Comparison of ENCODE assay signal across 8 cellular contexts in the genomic region with DNA sequence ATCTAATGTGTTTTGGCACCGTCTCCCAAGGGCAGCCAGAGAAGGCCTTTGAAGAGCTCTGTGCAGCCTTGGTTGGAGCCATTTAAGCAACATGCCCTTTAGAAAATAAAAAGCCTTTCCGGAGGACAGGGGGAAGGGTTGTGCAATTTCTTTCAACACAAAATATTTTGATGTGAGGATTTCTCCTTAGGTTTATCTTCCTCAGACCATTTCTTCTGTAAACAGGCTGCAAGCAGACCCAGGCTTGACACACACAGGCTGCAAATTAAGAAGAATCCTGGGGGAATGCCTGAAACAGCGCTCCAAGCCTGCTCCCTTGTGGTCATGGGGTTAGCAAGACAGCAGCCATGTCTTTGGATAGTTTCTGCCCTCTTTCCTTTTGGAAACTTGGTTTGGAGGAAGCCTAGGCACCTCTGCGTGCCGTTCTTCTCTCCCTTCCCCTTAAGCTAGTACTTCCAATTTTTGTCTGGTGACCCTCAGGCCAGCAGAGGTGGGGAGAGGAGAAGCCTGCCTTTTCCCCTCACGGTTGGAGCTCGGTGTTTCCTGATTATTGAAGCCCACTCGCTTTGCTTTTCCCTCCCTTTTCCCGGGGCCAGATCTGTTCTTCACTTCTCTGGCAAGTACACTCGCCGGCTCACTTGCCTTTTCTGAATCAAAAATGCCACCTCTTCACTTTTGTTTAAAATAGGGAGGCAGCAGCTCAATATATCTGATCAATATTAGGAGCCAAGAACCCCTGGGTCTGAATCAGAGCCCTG. TPM values are rescaled to one million over a fixed set of nuclear protein-coding genes. Genes with fewer than 3 reads are reported as not detected.
DNase-seq lines count a peak whose midpoint lies in the region; ATAC-seq and TF ChIP-seq lines count a peak whose summit lies in the region.

No MANE protein-coding gene starts in this region.

- no peaks in the 10 kb centered on the region for H3K9me2 ChIP-seq in Karpas-422 (replicated peaks; ENCODE audit: insufficient read depth, low read length)

- H3K4me2 ChIP-seq in Karpas-422 (ENCODE audit: low read depth, low read length, poor library complexity, severe bottlenecking): no peak overlapping the region

- no peaks in the 10 kb centered on the region for H4K20me1 ChIP-seq in Karpas-422 (ENCODE audit: insufficient read depth, low read depth, low read length)

- DNase-seq in Ammon's horn (ENCODE audit: low spot score) (peak; percentile 32), NCI-H146 treated with DMSO at 0.1 percent for 48 hours (lab: John Stamatoyannopoulos, UW; ENCODE audit: unreplicated experiment) (peak; percentile 79), dorsolateral prefrontal cortex (peak in 2 of 10 donors; percentile 17 to 43), mucosa of gallbladder (ENCODE audit: low spot score) (peak; percentile 58), Karpas-422 (no peak)
- no peak for DNase-seq in activated CD8-positive, alpha-beta memory T cell treated with anti-CD3 and anti-CD28 coated beads, Interleukin-2, amount 10 ng/mL, durations not matched to agents 7 days and 5 days
- DNase-seq in activated CD8-positive, alpha-beta memory T cell treated with anti-CD3 and anti-CD28 coated beads for 24 hours: no peak
- DNase-seq in activated CD4-positive, alpha-beta T cell treated with anti-CD3 and anti-CD28 coated beads, Interleukin-2, amount 50 U/mL, for 48 hours: no peak

- H3K9ac ChIP-seq in Karpas-422 (ENCODE audit: low read length): no peak overlapping the region

- no peak overlapping the region for H3K4me3 ChIP-seq in dorsolateral prefrontal cortex
- H3K4me3 ChIP-seq in Karpas-422 (ENCODE audit: low read length): no peak overlapping the region

- no peak for ATAC-seq in activated CD8-positive, alpha-beta memory T cell treated with anti-CD3 and anti-CD28 coated beads, Interleukin-2, amount 10 ng/mL, durations not matched to agents 7 days and 5 days

- H3K36me3 ChIP-seq in Karpas-422 (ENCODE audit: insufficient read depth, low read length): no peaks in the 10 kb centered on the region

- no peak overlapping the region for H3K27ac Mint-ChIP-seq in activated CD8-positive, alpha-beta memory T cell treated with anti-CD3 and anti-CD28 coated beads, Interleukin-2, amount 10 ng/mL, durations not matched to agents 7 days and 5 days

- H3K4me1 Mint-ChIP-seq in activated CD8-positive, alpha-beta memory T cell treated with anti-CD3 and anti-CD28 coated beads, Interleukin-2, amount 10 ng/mL, durations not matched to agents 7 days and 5 days: no peaks in the 10 kb centered on the region

- peak in 36 of 56 donors; percentile 10 to 65 (median 36) for TF ChIP-seq CTCF in dorsolateral prefrontal cortex (IDR thresholded peaks at IDR 0.05 in 54 of 56, conservative IDR thresholded peaks at IDR 0.05 in 2 of 56; ENCODE audit: low read depth in 1 of 56, partially characterized antibody in 56 of 56)

- CTCF ChIA-PET in activated CD8-positive, alpha-beta memory T cell treated with anti-CD3 and anti-CD28 coated beads, Interleukin-2, amount 10 ng/mL, durations not matched to agents 7 days and 5 days (lab: Charles Lee): no interaction called here

- no peaks in the 10 kb centered on the region for H3K9me3 ChIP-seq in Karpas-422 (ENCODE audit: low read length)

- no peak overlapping the region for H3K4me3 Mint-ChIP-seq in activated CD8-positive, alpha-beta memory T cell treated with anti-CD3 and anti-CD28 coated beads, Interleukin-2, amount 10 ng/mL, durations not matched to agents 7 days and 5 days

- H3K4me1 ChIP-seq in Karpas-422 (ENCODE audit: low read length): peaks cover 16% of the 10 kb centered on the region

- peaks cover 2% of the 10 kb centered on the region for H3K9me3 Mint-ChIP-seq in activated CD8-positive, alpha-beta memory T cell treated with anti-CD3 and anti-CD28 coated beads, Interleukin-2, amount 10 ng/mL, durations not matched to agents 7 days and 5 days (ENCODE audit: low read depth)

- intact Hi-C loops in dorsolateral prefrontal cortex (cut with DNase I): loop anchor here in 1 of 2 donors (10.0 kb wide), 1 partner anchor 170 kb away; no protein-coding TSS in a partner anchor

- peaks cover 12% of the 10 kb centered on the region for H3K27me3 Mint-ChIP-seq in activated CD8-positive, alpha-beta memory T cell treated with anti-CD3 and anti-CD28 coated beads, Interleukin-2, amount 10 ng/mL, durations not matched to agents 7 days and 5 days

- H2AFZ ChIP-seq in Karpas-422 (ENCODE audit: low read length): no peak overlapping the region

- peaks cover 4% of the 10 kb centered on the region for H3K36me3 Mint-ChIP-seq in activated CD8-positive, alpha-beta memory T cell treated with anti-CD3 and anti-CD28 coated beads, Interleukin-2, amount 10 ng/mL, durations not matched to agents 7 days and 5 days

- H3K27me3 ChIP-seq in dorsolateral prefrontal cortex (no peaks in the 10 kb centered on the region), Karpas-422 (ENCODE audit: low read length) (peaks cover 3% of the 10 kb centered on the region; the same call in 1 of the 2 replicates)

- no peaks in the 10 kb centered on the region for H3K79me2 ChIP-seq in Karpas-422 (ENCODE audit: low read length)

- H3K27ac ChIP-seq in dorsolateral prefrontal cortex (peak overlapping the region in 4 of 59 donors; percentile 10 to 48 (median 36)), Karpas-422 (ENCODE audit: low read length) (no peak overlapping the region)

RNA-seq across cellular contexts. Expression of a gene that starts 39.6 kb away (rescaled TPM):
- total RNA-seq in dorsolateral prefrontal cortex: under 1 TPM in 4 of 120 experiments, not detected in 116; 0.14 to 0.38 (median 0.30) TPM
- total RNA-seq in mucosa of gallbladder: not detected
- not detected for total RNA-seq in activated CD8-positive, alpha-beta memory T cell treated with anti-CD3 and anti-CD28 coated beads, Interleukin-2, amount 10 ng/mL, durations not matched to agents 7 days and 5 days
- not detected in 2 replicates for total RNA-seq in Karpas-422 (2014; rRNA removed; shearing (Covaris generic); ENCODE audit: low replicate concordance)

Comparison
In these comparisons a context has a peak if more than half of its experiments do, and no peak if none do; other contexts are left out.
1. DNase-seq: peak in Ammon's horn (single experiment), NCI-H146 treated with DMSO at 0.1 percent for 48 hours (single experiment) and mucosa of gallbladder (single experiment); none in activated CD8-positive, alpha-beta memory T cell treated with anti-CD3 and anti-CD28 coated beads, Interleukin-2, amount 10 ng/mL, durations not matched to agents 7 days and 5 days (single experiment), Karpas-422 (single experiment), activated CD8-positive, alpha-beta memory T cell treated with anti-CD3 and anti-CD28 coated beads for 24 hours (single experiment) and activated CD4-positive, alpha-beta T cell treated with anti-CD3 and anti-CD28 coated beads, Interleukin-2, amount 50 U/mL, for 48 hours (0 of 2).